Comparison of ENCODE assay signal across 30 cellular contexts in the genomic region with DNA sequence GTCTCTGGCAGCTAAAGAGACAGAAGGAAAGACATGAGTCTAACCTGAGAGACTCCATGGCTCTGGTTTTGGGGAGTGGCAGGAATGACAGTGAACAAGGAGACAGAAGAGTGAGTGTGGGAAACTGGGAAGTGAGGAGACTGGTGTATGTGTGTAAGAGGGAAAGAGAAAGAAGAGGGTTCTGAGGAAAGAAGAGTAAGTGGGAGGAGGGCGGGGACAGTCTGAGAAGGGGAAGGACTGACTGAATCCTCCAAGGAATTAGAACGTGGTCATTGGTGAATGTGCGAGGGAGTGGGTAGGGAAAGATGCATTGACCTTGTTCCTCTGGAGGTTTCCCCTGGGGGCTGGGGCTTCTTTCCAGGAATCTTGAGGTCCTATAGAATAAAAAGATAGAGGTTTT. TPM values are rescaled to one million over a fixed set of nuclear protein-coding genes. Genes with fewer than 3 reads are reported as not detected.
"Had no signal": no experiment of that assay in that cellular context is flagged by ENCODE, and none has a peak within 500 bp of the region (broad histone marks: within the 10 kb centered on the region; RNA-seq: fewer than 3 reads in every experiment).

No MANE protein-coding gene starts in this region.

- H3K4me1 Mint-ChIP-seq: stimulated activated memory B cell treated with anti-CD40 and anti-IgM and Interleukin-4, amounts not matched to agents 10 μg/mL and 1 μg/mL and 100 μg/mL, for 72 hours had no signal

- H3K9me3 ChIP-seq: neutrophil, spleen, tibial artery, upper lobe of left lung, vagina had no signal

- H3K4me3 Mint-ChIP-seq: endodermal cell; naive thymus-derived CD4-positive, alpha-beta T cell; nephron progenitor cell; stimulated activated memory B cell treated with anti-CD40 and anti-IgM and Interleukin-4, amounts not matched to agents 10 μg/mL and 1 μg/mL and 100 μg/mL, for 72 hours; stimulated activated naive CD8-positive, alpha-beta T cell treated with anti-CD3 and anti-CD28 coated beads, Interleukin-15, Interleukin-2, amounts not matched to agents 100 ng/mL and 50 ng/mL, for 24 hours had no signal

- H3K27ac Mint-ChIP-seq: endodermal cell; nephron progenitor cell; stimulated activated memory B cell treated with anti-CD40 and anti-IgM and Interleukin-4, amounts not matched to agents 10 μg/mL and 1 μg/mL and 100 μg/mL, for 72 hours; stimulated activated naive CD8-positive, alpha-beta T cell treated with anti-CD3 and anti-CD28 coated beads, Interleukin-15, Interleukin-2, amounts not matched to agents 100 ng/mL and 50 ng/mL, for 24 hours had no signal

- H3K27me3 Mint-ChIP-seq: naive thymus-derived CD4-positive, alpha-beta T cell; stimulated activated memory B cell treated with anti-CD40 and anti-IgM and Interleukin-4, amounts not matched to agents 10 μg/mL and 1 μg/mL and 100 μg/mL, for 72 hours; stimulated activated naive CD8-positive, alpha-beta T cell treated with anti-CD3 and anti-CD28 coated beads, Interleukin-15, Interleukin-2, amounts not matched to agents 100 ng/mL and 50 ng/mL, for 24 hours had no signal

- H3K79me2 ChIP-seq: hepatocyte had no signal

- ATAC-seq: left colon; naive thymus-derived CD4-positive, alpha-beta T cell; sciatic nerve; stimulated activated memory B cell treated with anti-CD40 and anti-IgM and Interleukin-4, amounts not matched to agents 10 μg/mL and 1 μg/mL and 100 μg/mL, for 72 hours had no signal

- H2AFZ ChIP-seq: hepatocyte had no signal

- H3K27ac ChIP-seq: hepatocyte, neutrophil, spleen, tibial artery, upper lobe of left lung, vagina had no signal

- H3K9me3 Mint-ChIP-seq: endodermal cell; naive thymus-derived CD4-positive, alpha-beta T cell; nephron progenitor cell; stimulated activated memory B cell treated with anti-CD40 and anti-IgM and Interleukin-4, amounts not matched to agents 10 μg/mL and 1 μg/mL and 100 μg/mL, for 72 hours; stimulated activated naive CD8-positive, alpha-beta T cell treated with anti-CD3 and anti-CD28 coated beads, Interleukin-15, Interleukin-2, amounts not matched to agents 100 ng/mL and 50 ng/mL, for 24 hours had no signal

- H3K4me1 ChIP-seq: spleen, tibial artery, upper lobe of left lung, vagina had no signal

- H3K4me2 ChIP-seq: hepatocyte had no signal

- H3K4me3 ChIP-seq: hepatocyte, spleen, tibial artery, upper lobe of left lung, vagina had no signal

- DNase-seq: effector CD4-positive, alpha-beta T cell; endodermal cell; foreskin melanocyte; head of caudate nucleus; left colon; mammary epithelial cell; naive thymus-derived CD4-positive, alpha-beta T cell; nephron progenitor cell; posterior cingulate gyrus; spleen; stimulated activated CD4-positive, alpha-beta T cell treated with anti-CD3 and anti-CD28 coated beads, Interleukin-15, amount 100 ng/mL, for 24 hours; stimulated activated CD4-positive, alpha-beta T cell treated with anti-CD3 and anti-CD28 coated beads, Interleukin-1b, Interleukin-23, amount 100 ng/mL, for 48 hours; stimulated activated CD4-positive, alpha-beta T cell treated with anti-CD3 and anti-CD28 coated beads, Interleukin-4, amount 100 ng/mL, for 24 hours; tibial artery; upper lobe of left lung had no signal

- H3K27me3 ChIP-seq: neutrophil, spleen, tibial artery, upper lobe of left lung, vagina had no signal

RNA-seq across cellular contexts. Expression of gene WNT8B, which starts 26.6 kb away (rescaled TPM):
- total RNA-seq: dermis microvascular lymphatic vessel endothelial cell, hepatocyte, kidney epithelial cell, left colon, liver, mammary epithelial cell, mesenteric fat pad, mononuclear cell, osteocyte, pulmonary artery endothelial cell, sciatic nerve, skeletal muscle tissue, spleen, temporal lobe, vagina had no signal
